9 cellular contexts compared by ENCODE assay signal in genomic region chr9:93097496-93098205, GRCh38. TPM values are rescaled to one million over a fixed set of nuclear protein-coding genes. Genes with fewer than 3 reads are reported as not detected.
DNase-seq lines count a peak whose midpoint lies in the region; FAIRE-seq and TF ChIP-seq lines count a peak whose summit lies in the region.
"Had no signal": no experiment of that assay in that cellular context is flagged by ENCODE, and none has a peak within 500 bp of the region (broad histone marks: within the 10 kb centered on the region; RNA-seq: fewer than 3 reads in every experiment).

No MANE protein-coding gene starts in this region.

- no peak for TF ChIP-seq CTCF in AG04450 (IDR thresholded peaks at IDR 0.05; ENCODE audit: low read depth, low read length)
- no peak for TF ChIP-seq CTCF in OCI-LY3 (IDR thresholded peaks at IDR 0.05; ENCODE audit: low read depth, low read length)
- no peak for TF ChIP-seq CTCF in H1 (IDR thresholded peaks at IDR 0.05; ENCODE audit: control extremely low read depth in 1 of 3, insufficient read depth in 1 of 3, low read depth in 1 of 3, low read length in 3 of 3)
- TF ChIP-seq CTCF in nephron (IDR thresholded peaks at IDR 0.05; ENCODE audit: unreplicated experiment in 3 of 3), result no peak

- no peak overlapping the region for H2AK5ac ChIP-seq in H1 (ENCODE audit: low read depth, low read length)

- no peak overlapping the region for H3K18ac ChIP-seq in H1 (ENCODE audit: extremely low read depth, low read length)

- H3K56ac ChIP-seq in H1 (replicated peaks; ENCODE audit: insufficient read length, low read depth, low read length), result no peak overlapping the region

- H4K8ac ChIP-seq in H1 (ENCODE audit: extremely low read depth, insufficient read depth, low read length), result no peak overlapping the region; the same call in 1 of the 2 replicates

- WGBS in H1 (ENCODE audit: extremely low coverage in 1 of 2, insufficient coverage in 1 of 2, insufficient read length in 1 of 2, insufficient replicate concordance in 2 of 2, low coverage in 1 of 2, low lambda C conversion rate in 2 of 2, missing lambda C conversion rate in 1 of 2), 2 experiments, result 86% methylated on average over 11 of the region's 11 CpGs; no CpG with 5 or more reads in 1 of the 2 experiments

- no peak for TF ChIP-seq POLR2A in H1 (IDR thresholded peaks at IDR 0.05; ENCODE audit: control extremely low read depth in 1 of 2, low read depth in 2 of 2, low read length in 2 of 2)

- peaks cover 9% of the 10 kb centered on the region for H3K9me3 Mint-ChIP-seq in nephron

- no peak for TF ChIP-seq EP300 in H1 (IDR thresholded peaks at IDR 0.05; ENCODE audit: borderline replicate concordance in 1 of 2, low read depth in 2 of 2, low read length in 2 of 2)

- no peak overlapping the region for H2BK20ac ChIP-seq in H1 (ENCODE audit: low read length)

- no peaks in the 10 kb centered on the region for H4K20me1 ChIP-seq in OCI-LY3 (ENCODE audit: insufficient read depth, low read length)
- peaks cover 0 to 4% of the 10 kb centered on the region in 2 experiments for H4K20me1 ChIP-seq in H1 (replicated peaks in 1 of 2; ENCODE audit: control insufficient read depth in 1 of 2, insufficient read depth in 2 of 2, low read length in 2 of 2)

- H3K36me3 ChIP-seq in OCI-LY3 (replicated peaks; ENCODE audit: low read depth, low read length) (no peaks in the 10 kb centered on the region), H1 (ENCODE audit: control insufficient read depth in 2 of 4, insufficient read depth in 4 of 4, low read length in 3 of 4) (no peaks in the 10 kb centered on the region)

- no peak for FAIRE-seq in H1 (lab: Jason Lieb, UNC)
- FAIRE-seq: GM18507 had no signal

- H3K27me3 Mint-ChIP-seq in nephron (ENCODE audit: low read depth), result no peaks in the 10 kb centered on the region

- H3K4me3 Mint-ChIP-seq in nephron, result peak overlapping the region; percentile 92 to 95 (median 94)

- H2AFZ ChIP-seq in OCI-LY3 (ENCODE audit: low read depth, low read length), result no peak overlapping the region
- no peak overlapping the region for H2AFZ ChIP-seq in H1 (ENCODE audit: low read length)

- no peak overlapping the region for H2BK15ac ChIP-seq in H1 (ENCODE audit: low read length)

- TF ChIP-seq RAD21 in H1 (IDR thresholded peaks at IDR 0.05 in 1 of 2, conservative IDR thresholded peaks at IDR 0.05 in 1 of 2; ENCODE audit: low read depth in 2 of 2, low read length in 2 of 2), result no peak

- POLR2A ChIA-PET in AG04450 (lab: Yijun Ruan, JAX) (interaction anchor here (0.6 kb wide), 1 partner anchor 385 kb away, joined by 7 read pairs; no protein-coding TSS in a partner anchor), H1 (lab: Charles Lee; ENCODE audit: partially characterized antibody) (interaction anchor here (1.5 kb wide), 1 partner anchor 36 kb away, joined by 4 read pairs; the partner anchor contains the start of gene NINJ1)

- peaks cover 12% of the 10 kb centered on the region for H3K23me2 ChIP-seq in H1 (ENCODE audit: low read depth, low read length)

- no peaks in the 10 kb centered on the region for H3K79me1 ChIP-seq in H1 (ENCODE audit: low read depth, low read length)

- H3K4me1 Mint-ChIP-seq in nephron, result peaks cover 38% of the 10 kb centered on the region

- H3K9ac ChIP-seq in OCI-LY3 (ENCODE audit: low read length) (no peak overlapping the region), H1 (replicated peaks in 1 of 4; ENCODE audit: extremely low read depth in 1 of 4, low read depth in 3 of 4, low read length in 3 of 4) (no peak overlapping the region)

- H3K27ac Mint-ChIP-seq in nephron, result peak overlapping the region; percentile 14 to 92 (median 81)

- H3K27ac ChIP-seq in AG04450 (ENCODE audit: low read depth, low read length), result peak overlapping the region; percentile 94
- H3K27ac ChIP-seq in OCI-LY3 (ENCODE audit: low read length), result no peak overlapping the region
- no peak overlapping the region for H3K27ac ChIP-seq in H1 (ENCODE audit: low read depth, low read length)

- DNase-seq in AG04450 (ENCODE audit: low read depth, low spot score), result no peak
- DNase-seq in H1 (ENCODE audit: low read depth in 1 of 2, low spot score in 2 of 2), result no peak
- DNase-seq in ureter (ENCODE audit: low spot score), result no peak
- DNase-seq in NCI-H524 treated with DMSO at 0.1 percent for 48 hours (lab: John Stamatoyannopoulos, UW), result no peak
- no peak for DNase-seq in NCI-H82 treated with DMSO at 0.1 percent for 48 hours (lab: John Stamatoyannopoulos, UW; ENCODE audit: unreplicated experiment)
- DNase-seq in EL, result no peak

- peak overlapping the region; percentile 83 for H3K4me3 ChIP-seq in AG04450 (ENCODE audit: low read depth, low read length)
- H3K4me3 ChIP-seq in OCI-LY3 (ENCODE audit: low read length), result peak overlapping the region; percentile 99; the same call in 1 of the 2 replicates
- peak overlapping the region in 1 of 4 experiments; percentile 98; a peak in 1 of 8 replicates for H3K4me3 ChIP-seq in H1 (ENCODE audit: extremely low read depth in 1 of 4, insufficient read depth in 2 of 4, low read depth in 3 of 4, low read length in 4 of 4)

- no peak overlapping the region for H3K4ac ChIP-seq in H1 (replicated peaks; ENCODE audit: insufficient read length, low read depth, low read length)

- H3K4me1 ChIP-seq in OCI-LY3 (ENCODE audit: low read length) (peaks cover 35% of the 10 kb centered on the region), H1 (replicated peaks in 1 of 4; ENCODE audit: control insufficient read depth in 3 of 4, insufficient read depth in 4 of 4, low read length in 3 of 4) (peaks cover 0 to 13% (median 7%) of the 10 kb centered on the region in 4 experiments; a peak in 4 of 7 replicates)

- H3K79me2 ChIP-seq in OCI-LY3 (ENCODE audit: low read length) (peaks cover 7% of the 10 kb centered on the region; the same call in 1 of the 2 replicates), H1 (ENCODE audit: control insufficient read depth in 1 of 2, insufficient read depth in 2 of 2, low read length in 2 of 2) (peaks cover 0 to 7% of the 10 kb centered on the region in 2 experiments; a peak in 1 of 4 replicates)

- H3K4me2 ChIP-seq in OCI-LY3 (ENCODE audit: low read length) (peak overlapping the region; percentile 88), H1 (ENCODE audit: insufficient read depth in 1 of 2, low read depth in 2 of 2, low read length in 2 of 2) (peak overlapping the region; percentile 85 to 98; a peak in 1 of 4 replicates)

- H2BK5ac ChIP-seq in H1 (ENCODE audit: low read depth, low read length), result no peak overlapping the region

- no peak overlapping the region for H2BK120ac ChIP-seq in H1 (replicated peaks; ENCODE audit: low read depth, low read length)

- peaks cover 10% of the 10 kb centered on the region for H3K36me3 Mint-ChIP-seq in nephron (ENCODE audit: low read depth)

- H4K91ac ChIP-seq in H1 (replicated peaks; ENCODE audit: insufficient read length, low read length), result no peak overlapping the region

- H3K14ac ChIP-seq in H1 (ENCODE audit: insufficient read length), result no peak overlapping the region

- H3K9me3 ChIP-seq in AG04450 (ENCODE audit: control insufficient read depth, insufficient read depth, low read length), result peaks cover 8% of the 10 kb centered on the region; the same call in 1 of the 2 replicates
- no peaks in the 10 kb centered on the region for H3K9me3 ChIP-seq in OCI-LY3 (ENCODE audit: insufficient read depth, low read length)
- H3K9me3 ChIP-seq in H1 (ENCODE audit: insufficient read depth in 2 of 2, low read depth in 1 of 2, low read length in 1 of 2), result no peaks in the 10 kb centered on the region

- CTCF ChIA-PET in AG04450 (lab: Charles Lee), result interaction anchor here (0.6 to 2.8 kb wide), 2 partner anchors 12 to 946 kb away, joined by 3 to 21 read pairs; no protein-coding TSS in a partner anchor
- CTCF ChIA-PET in H1 (lab: Charles Lee; ENCODE audit: partially characterized antibody), result interaction anchor here (0.9 to 1.9 kb wide), 6 partner anchors 8 to 201 kb away, joined by 3 to 7 read pairs (median 5); no protein-coding TSS in a partner anchor

- H3K23ac ChIP-seq in H1 (ENCODE audit: insufficient read length), result no peak overlapping the region

- H4K5ac ChIP-seq in H1 (ENCODE audit: insufficient read length, low read depth, low read length), result no peak overlapping the region

- no peak overlapping the region for H2BK12ac ChIP-seq in H1 (ENCODE audit: low read depth, low read length)

- no peaks in the 10 kb centered on the region for H3K27me3 ChIP-seq in AG04450 (ENCODE audit: control insufficient read depth, insufficient read depth, low read length)
- H3K27me3 ChIP-seq in OCI-LY3 (ENCODE audit: low read depth, low read length), result no peaks in the 10 kb centered on the region
- no peaks in the 10 kb centered on the region; a peak in 1 of 7 replicates for H3K27me3 ChIP-seq in H1 (replicated peaks in 1 of 4; ENCODE audit: control insufficient read depth in 3 of 4, extremely low read depth in 1 of 4, insufficient read depth in 3 of 4, low read length in 3 of 4)

RNA-seq across cellular contexts. Expression of gene CARD19, which starts 1.6 kb away (rescaled TPM):
- polyA plus RNA-seq in AG04450 (2011; rRNA removed) (25.2 and 42.6 TPM in 2 replicates), H1 (2011; rRNA removed) (112 and 144 TPM in 2 replicates)
- polyA minus RNA-seq in AG04450 (2011; rRNA and poly(A)+ RNA removed), result 18.1 and 31.7 TPM in 2 replicates
- 21.2 and 27.7 TPM in 2 replicates for total RNA-seq in H1 (2021; fragmentation: NEBNext Ultra II Directional; extraction: Animal tissue kit (Norgen Biotek cat#: 25700))
- 66.2 TPM for polyA plus RNA-seq in H1 (2011; cell fraction: cytosol; rRNA removed)
- 57.8 TPM for polyA plus RNA-seq in H1 (2011; cell fraction: nucleus; rRNA removed)
- 13.4 to 28.1 TPM (median 26.0 TPM) in 4 replicates for polyA plus RNA-seq in H1 (2012, experiment 1 of 2)
- polyA plus RNA-seq in H1 (2012, experiment 2 of 2), result 36.2 TPM
- polyA plus RNA-seq in H1 (2013, experiment 1 of 2), result 30.6 TPM
- 30.0 TPM for polyA plus RNA-seq in H1 (2013, experiment 2 of 2)
- 11.7 and 13.5 TPM in 2 replicates for polyA minus RNA-seq in H1 (2011; rRNA and poly(A)+ RNA removed)
- 12.4 TPM for polyA minus RNA-seq in H1 (2011; cell fraction: cytosol; rRNA and poly(A)+ RNA removed)
- polyA minus RNA-seq in H1 (2011; cell fraction: nucleus; rRNA and poly(A)+ RNA removed), result 10.4 TPM
- 31.3 TPM for total RNA-seq in ureter

RNA-seq across cellular contexts. Expression of gene NINJ1, which starts 36.4 kb away (rescaled TPM):
- 26.8 and 47.4 TPM in 2 replicates for polyA plus RNA-seq in AG04450 (2011; rRNA removed)
- polyA minus RNA-seq in AG04450 (2011; rRNA and poly(A)+ RNA removed), result 13.9 and 21.1 TPM in 2 replicates
- 28.2 TPM in 2 replicates for total RNA-seq in H1 (2021; fragmentation: NEBNext Ultra II Directional; extraction: Animal tissue kit (Norgen Biotek cat#: 25700))
- polyA plus RNA-seq in H1 (2011; rRNA removed), result 65.6 and 88.0 TPM in 2 replicates
- polyA plus RNA-seq in H1 (2011; cell fraction: cytosol; rRNA removed), result 45.5 TPM
- polyA plus RNA-seq in H1 (2011; cell fraction: nucleus; rRNA removed), result 45.0 TPM
- polyA plus RNA-seq in H1 (2012, experiment 1 of 2), result 32.2 to 46.6 TPM (median 40.1 TPM) in 4 replicates
- polyA plus RNA-seq in H1 (2012, experiment 2 of 2), result 36.1 TPM
- 32.5 TPM for polyA plus RNA-seq in H1 (2013, experiment 1 of 2)
- polyA plus RNA-seq in H1 (2013, experiment 2 of 2), result 34.8 TPM
- 13.6 and 14.1 TPM in 2 replicates for polyA minus RNA-seq in H1 (2011; rRNA and poly(A)+ RNA removed)
- 17.8 TPM for polyA minus RNA-seq in H1 (2011; cell fraction: cytosol; rRNA and poly(A)+ RNA removed)
- polyA minus RNA-seq in H1 (2011; cell fraction: nucleus; rRNA and poly(A)+ RNA removed), result 19.2 TPM
- total RNA-seq in ureter, result 32.1 TPM

RNA-seq across cellular contexts. Expression of gene SUSD3, which starts 39.1 kb away (rescaled TPM):
- polyA plus RNA-seq in AG04450 (2011; rRNA removed) (1.4 and 1.8 TPM in 2 replicates), H1 (2011; rRNA removed) (35.4 and 36.0 TPM in 2 replicates)
- 0.78 and 1.1 TPM in 2 replicates for polyA minus RNA-seq in AG04450 (2011; rRNA and poly(A)+ RNA removed)
- 5.5 and 6.2 TPM in 2 replicates for total RNA-seq in H1 (2021; fragmentation: NEBNext Ultra II Directional; extraction: Animal tissue kit (Norgen Biotek cat#: 25700))
- polyA plus RNA-seq in H1 (2011; cell fraction: cytosol; rRNA removed), result 22.6 TPM
- polyA plus RNA-seq in H1 (2011; cell fraction: nucleus; rRNA removed), result 16.8 TPM
- 6.3 to 11.3 TPM (median 8.3 TPM) in 4 replicates for polyA plus RNA-seq in H1 (2012, experiment 1 of 2)
- polyA plus RNA-seq in H1 (2012, experiment 2 of 2), result 10.7 TPM
- 8.2 TPM for polyA plus RNA-seq in H1 (2013, experiment 1 of 2)
- polyA plus RNA-seq in H1 (2013, experiment 2 of 2), result 9.4 TPM
- 5.2 and 7.2 TPM in 2 replicates for polyA minus RNA-seq in H1 (2011; rRNA and poly(A)+ RNA removed)
- 8.8 TPM for polyA minus RNA-seq in H1 (2011; cell fraction: cytosol; rRNA and poly(A)+ RNA removed)
- 7.3 TPM for polyA minus RNA-seq in H1 (2011; cell fraction: nucleus; rRNA and poly(A)+ RNA removed)
- 3.0 TPM for total RNA-seq in ureter
